In the genomic region with DNA sequence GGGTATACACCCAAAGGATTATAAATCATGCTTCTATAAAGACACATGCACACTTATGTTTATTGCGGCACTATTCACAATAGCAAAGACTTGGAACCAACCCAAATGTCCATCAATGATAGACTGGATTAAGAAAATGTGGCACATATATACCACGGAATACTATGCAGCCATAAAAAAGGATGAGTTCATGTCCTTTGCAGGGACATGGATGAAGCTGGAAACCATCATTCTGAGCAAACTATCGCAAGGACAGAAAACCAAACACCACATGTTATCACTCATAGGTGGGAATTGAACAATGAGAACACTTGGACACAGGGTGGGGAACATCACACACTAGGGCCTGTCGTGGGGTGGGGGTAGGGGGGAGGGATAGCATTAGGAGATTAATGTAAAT, we compare ENCODE assay signal across 2 cellular contexts. TPM values are rescaled to one million over a fixed set of nuclear protein-coding genes. Genes with fewer than 3 reads are reported as not detected.
"Had no signal": no experiment of that assay in that cellular context is flagged by ENCODE, and none has a peak within 500 bp of the region (broad histone marks: within the 10 kb centered on the region; RNA-seq: fewer than 3 reads in every experiment).

No MANE protein-coding gene starts in this region.

RNA-seq across cellular contexts. Expression of gene VPREB1, which starts 51.1 kb away (rescaled TPM):
- total RNA-seq: G401, GM12878 had no signal
- polyA plus RNA-seq: GM12878 had no signal
